1 cellular context compared by ENCODE assay signal in the genomic region with DNA sequence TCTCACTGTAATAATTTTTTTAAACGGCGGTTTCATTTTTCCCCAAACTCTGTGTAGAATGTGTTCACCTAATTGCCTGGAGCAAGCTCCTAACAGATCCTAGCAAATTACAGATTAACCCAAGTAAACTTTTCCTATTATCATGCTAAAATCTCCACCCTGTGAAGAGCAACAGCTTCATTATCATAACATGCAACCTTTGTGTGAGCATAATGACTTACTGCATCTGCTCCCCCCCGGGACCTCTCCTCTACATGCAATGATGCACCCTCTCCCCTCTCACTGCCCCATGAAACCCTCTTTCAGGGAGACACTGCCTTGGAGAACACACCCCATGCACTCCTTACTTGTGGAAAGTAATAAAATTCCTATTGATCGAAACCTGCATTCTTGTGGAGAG.
A peak's percentile ranks its signal among the peaks of the same experiment; 100 is the strongest.
TF ChIP-seq lines count a peak whose summit lies in the region.

No MANE protein-coding gene starts in this region.

TF ChIP-seq in GM23338, 12 proteins besides CTCF, POLR2A, EP300 and RAD21 (continued from another document):
- TF ChIP-seq, protein P1, sequence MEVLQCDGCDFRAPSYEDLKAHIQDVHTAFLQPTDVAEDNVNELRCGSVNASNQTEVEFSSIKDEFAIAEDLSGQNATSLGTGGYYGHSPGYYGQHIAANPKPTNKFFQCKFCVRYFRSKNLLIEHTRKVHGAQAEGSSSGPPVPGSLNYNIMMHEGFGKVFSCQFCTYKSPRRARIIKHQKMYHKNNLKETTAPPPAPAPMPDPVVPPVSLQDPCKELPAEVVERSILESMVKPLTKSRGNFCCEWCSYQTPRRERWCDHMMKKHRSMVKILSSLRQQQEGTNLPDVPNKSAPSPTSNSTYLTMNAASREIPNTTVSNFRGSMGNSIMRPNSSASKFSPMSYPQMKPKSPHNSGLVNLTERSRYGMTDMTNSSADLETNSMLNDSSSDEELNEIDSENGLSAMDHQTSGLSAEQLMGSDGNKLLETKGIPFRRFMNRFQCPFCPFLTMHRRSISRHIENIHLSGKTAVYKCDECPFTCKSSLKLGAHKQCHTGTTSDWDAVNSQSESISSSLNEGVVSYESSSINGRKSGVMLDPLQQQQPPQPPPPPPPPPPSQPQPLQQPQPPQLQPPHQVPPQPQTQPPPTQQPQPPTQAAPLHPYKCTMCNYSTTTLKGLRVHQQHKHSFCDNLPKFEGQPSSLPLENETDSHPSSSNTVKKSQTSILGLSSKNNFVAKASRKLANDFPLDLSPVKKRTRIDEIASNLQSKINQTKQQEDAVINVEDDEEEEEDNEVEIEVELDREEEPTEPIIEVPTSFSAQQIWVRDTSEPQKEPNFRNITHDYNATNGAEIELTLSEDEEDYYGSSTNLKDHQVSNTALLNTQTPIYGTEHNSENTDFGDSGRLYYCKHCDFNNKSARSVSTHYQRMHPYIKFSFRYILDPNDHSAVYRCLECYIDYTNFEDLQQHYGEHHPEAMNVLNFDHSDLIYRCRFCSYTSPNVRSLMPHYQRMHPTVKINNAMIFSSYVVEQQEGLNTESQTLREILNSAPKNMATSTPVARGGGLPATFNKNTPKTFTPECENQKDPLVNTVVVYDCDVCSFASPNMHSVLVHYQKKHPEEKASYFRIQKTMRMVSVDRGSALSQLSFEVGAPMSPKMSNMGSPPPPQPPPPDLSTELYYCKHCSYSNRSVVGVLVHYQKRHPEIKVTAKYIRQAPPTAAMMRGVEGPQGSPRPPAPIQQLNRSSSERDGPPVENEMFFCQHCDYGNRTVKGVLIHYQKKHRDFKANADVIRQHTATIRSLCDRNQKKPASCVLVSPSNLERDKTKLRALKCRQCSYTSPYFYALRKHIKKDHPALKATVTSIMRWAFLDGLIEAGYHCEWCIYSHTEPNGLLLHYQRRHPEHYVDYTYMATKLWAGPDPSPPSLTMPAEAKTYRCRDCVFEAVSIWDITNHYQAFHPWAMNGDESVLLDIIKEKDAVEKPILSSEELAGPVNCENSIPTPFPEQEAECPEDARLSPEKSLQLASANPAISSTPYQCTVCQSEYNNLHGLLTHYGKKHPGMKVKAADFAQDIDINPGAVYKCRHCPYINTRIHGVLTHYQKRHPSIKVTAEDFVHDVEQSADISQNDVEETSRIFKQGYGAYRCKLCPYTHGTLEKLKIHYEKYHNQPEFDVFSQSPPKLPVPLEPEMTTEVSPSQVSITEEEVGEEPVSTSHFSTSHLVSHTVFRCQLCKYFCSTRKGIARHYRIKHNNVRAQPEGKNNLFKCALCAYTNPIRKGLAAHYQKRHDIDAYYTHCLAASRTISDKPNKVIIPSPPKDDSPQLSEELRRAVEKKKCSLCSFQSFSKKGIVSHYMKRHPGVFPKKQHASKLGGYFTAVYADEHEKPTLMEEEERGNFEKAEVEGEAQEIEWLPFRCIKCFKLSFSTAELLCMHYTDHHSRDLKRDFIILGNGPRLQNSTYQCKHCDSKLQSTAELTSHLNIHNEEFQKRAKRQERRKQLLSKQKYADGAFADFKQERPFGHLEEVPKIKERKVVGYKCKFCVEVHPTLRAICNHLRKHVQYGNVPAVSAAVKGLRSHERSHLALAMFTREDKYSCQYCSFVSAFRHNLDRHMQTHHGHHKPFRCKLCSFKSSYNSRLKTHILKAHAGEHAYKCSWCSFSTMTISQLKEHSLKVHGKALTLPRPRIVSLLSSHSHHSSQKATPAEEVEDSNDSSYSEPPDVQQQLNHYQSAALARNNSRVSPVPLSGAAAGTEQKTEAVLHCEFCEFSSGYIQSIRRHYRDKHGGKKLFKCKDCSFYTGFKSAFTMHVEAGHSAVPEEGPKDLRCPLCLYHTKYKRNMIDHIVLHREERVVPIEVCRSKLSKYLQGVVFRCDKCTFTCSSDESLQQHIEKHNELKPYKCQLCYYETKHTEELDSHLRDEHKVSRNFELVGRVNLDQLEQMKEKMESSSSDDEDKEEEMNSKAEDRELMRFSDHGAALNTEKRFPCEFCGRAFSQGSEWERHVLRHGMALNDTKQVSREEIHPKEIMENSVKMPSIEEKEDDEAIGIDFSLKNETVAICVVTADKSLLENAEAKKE (CRISPR knock-in tag; IDR thresholded peaks at IDR 0.05), result peak; percentile 84
- TF ChIP-seq JUNB (IDR thresholded peaks at IDR 0.05; ENCODE audit: unreplicated experiment), result no peak
- TF ChIP-seq NANOG (IDR thresholded peaks at IDR 0.05; ENCODE audit: borderline replicate concordance), result peak; percentile 78
- TF ChIP-seq, protein P2, sequence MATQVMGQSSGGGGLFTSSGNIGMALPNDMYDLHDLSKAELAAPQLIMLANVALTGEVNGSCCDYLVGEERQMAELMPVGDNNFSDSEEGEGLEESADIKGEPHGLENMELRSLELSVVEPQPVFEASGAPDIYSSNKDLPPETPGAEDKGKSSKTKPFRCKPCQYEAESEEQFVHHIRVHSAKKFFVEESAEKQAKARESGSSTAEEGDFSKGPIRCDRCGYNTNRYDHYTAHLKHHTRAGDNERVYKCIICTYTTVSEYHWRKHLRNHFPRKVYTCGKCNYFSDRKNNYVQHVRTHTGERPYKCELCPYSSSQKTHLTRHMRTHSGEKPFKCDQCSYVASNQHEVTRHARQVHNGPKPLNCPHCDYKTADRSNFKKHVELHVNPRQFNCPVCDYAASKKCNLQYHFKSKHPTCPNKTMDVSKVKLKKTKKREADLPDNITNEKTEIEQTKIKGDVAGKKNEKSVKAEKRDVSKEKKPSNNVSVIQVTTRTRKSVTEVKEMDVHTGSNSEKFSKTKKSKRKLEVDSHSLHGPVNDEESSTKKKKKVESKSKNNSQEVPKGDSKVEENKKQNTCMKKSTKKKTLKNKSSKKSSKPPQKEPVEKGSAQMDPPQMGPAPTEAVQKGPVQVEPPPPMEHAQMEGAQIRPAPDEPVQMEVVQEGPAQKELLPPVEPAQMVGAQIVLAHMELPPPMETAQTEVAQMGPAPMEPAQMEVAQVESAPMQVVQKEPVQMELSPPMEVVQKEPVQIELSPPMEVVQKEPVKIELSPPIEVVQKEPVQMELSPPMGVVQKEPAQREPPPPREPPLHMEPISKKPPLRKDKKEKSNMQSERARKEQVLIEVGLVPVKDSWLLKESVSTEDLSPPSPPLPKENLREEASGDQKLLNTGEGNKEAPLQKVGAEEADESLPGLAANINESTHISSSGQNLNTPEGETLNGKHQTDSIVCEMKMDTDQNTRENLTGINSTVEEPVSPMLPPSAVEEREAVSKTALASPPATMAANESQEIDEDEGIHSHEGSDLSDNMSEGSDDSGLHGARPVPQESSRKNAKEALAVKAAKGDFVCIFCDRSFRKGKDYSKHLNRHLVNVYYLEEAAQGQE (IDR thresholded peaks at IDR 0.05; ENCODE audit: unreplicated experiment), result no peak
- TF ChIP-seq, protein P3, sequence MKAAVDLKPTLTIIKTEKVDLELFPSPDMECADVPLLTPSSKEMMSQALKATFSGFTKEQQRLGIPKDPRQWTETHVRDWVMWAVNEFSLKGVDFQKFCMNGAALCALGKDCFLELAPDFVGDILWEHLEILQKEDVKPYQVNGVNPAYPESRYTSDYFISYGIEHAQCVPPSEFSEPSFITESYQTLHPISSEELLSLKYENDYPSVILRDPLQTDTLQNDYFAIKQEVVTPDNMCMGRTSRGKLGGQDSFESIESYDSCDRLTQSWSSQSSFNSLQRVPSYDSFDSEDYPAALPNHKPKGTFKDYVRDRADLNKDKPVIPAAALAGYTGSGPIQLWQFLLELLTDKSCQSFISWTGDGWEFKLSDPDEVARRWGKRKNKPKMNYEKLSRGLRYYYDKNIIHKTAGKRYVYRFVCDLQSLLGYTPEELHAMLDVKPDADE (IDR thresholded peaks at IDR 0.05), result no peak
TF ChIP-seq in GM23338: peak in this region for 2.
